ENCODE assay signal across 1 cellular context in genomic region chr10:63563623-63564022, GRCh38.
TF ChIP-seq lines count a peak whose summit lies in the region.

No MANE protein-coding gene starts in this region.

TF ChIP-seq in K562, 482 proteins besides CTCF, POLR2A, EP300 and RAD21 (continued from another document):
- no peak for TF ChIP-seq ARID3B (CRISPR knock-in tag; IDR thresholded peaks at IDR 0.05; ENCODE audit: borderline replicate concordance)
- TF ChIP-seq HOMEZ (CRISPR knock-in tag; IDR thresholded peaks at IDR 0.05): no peak
- TF ChIP-seq YBX1 (IDR thresholded peaks at IDR 0.05): no peak
- no peak for TF ChIP-seq RBM22 (IDR thresholded peaks at IDR 0.05; ENCODE audit: low read depth, low read length, poor library complexity, severe bottlenecking)
- no peak for TF ChIP-seq TFAP4 (CRISPR knock-in tag; IDR thresholded peaks at IDR 0.05; ENCODE audit: borderline replicate concordance)
- no peak for TF ChIP-seq RB1 (IDR thresholded peaks at IDR 0.05; ENCODE audit: low read depth)
- TF ChIP-seq PRDM10 (IDR thresholded peaks at IDR 0.05; ENCODE audit: partially characterized antibody): no peak
- TF ChIP-seq ZNF75A (CRISPR knock-in tag; IDR thresholded peaks at IDR 0.05): no peak
- no peak for TF ChIP-seq TBL1XR1 (IDR thresholded peaks at IDR 0.05; ENCODE audit: low read length in 2 of 2)
- TF ChIP-seq NR0B1 (IDR thresholded peaks at IDR 0.05; ENCODE audit: partially characterized antibody): no peak
- TF ChIP-seq RBM17 (IDR thresholded peaks at IDR 0.05; ENCODE audit: borderline replicate concordance, low read depth, low read length): no peak
- TF ChIP-seq THRB (CRISPR knock-in tag; conservative IDR thresholded peaks at IDR 0.05): no peak
- TF ChIP-seq SOX6 (IDR thresholded peaks at IDR 0.05): peak; percentile 21; the same call in 1 of the 2 replicates
- TF ChIP-seq CGGBP1 (CRISPR knock-in tag; IDR thresholded peaks at IDR 0.05): no peak
- no peak for TF ChIP-seq C11orf30 (IDR thresholded peaks at IDR 0.05; ENCODE audit: low read depth)
- TF ChIP-seq MEIS2 (IDR thresholded peaks at IDR 0.05; ENCODE audit: partially characterized antibody): peak; percentile 31
- no peak for TF ChIP-seq SIX5 (IDR thresholded peaks at IDR 0.05; ENCODE audit: borderline replicate concordance in 1 of 2, insufficient read depth in 1 of 2, low read depth in 1 of 2, low read length in 2 of 2)
- no peak for TF ChIP-seq ZKSCAN3 (CRISPR knock-in tag; IDR thresholded peaks at IDR 0.05)
- no peak for TF ChIP-seq PBX2 (CRISPR knock-in tag; IDR thresholded peaks at IDR 0.05; ENCODE audit: low read depth)
- peak; percentile 34; the same call in 1 of the 2 replicates for TF ChIP-seq PBX2 (tag; conservative IDR thresholded peaks at IDR 0.05; ENCODE audit: low read depth)
- TF ChIP-seq POLR2AphosphoS5 (IDR thresholded peaks at IDR 0.05; ENCODE audit: control insufficient read depth, insufficient read depth, low read depth, low read length): no peak
- no peak for TF ChIP-seq ELF4 (CRISPR knock-in tag; IDR thresholded peaks at IDR 0.05)
- no peak for TF ChIP-seq ID3 (CRISPR knock-in tag; IDR thresholded peaks at IDR 0.05)
- no peak for TF ChIP-seq ID3 (tag; IDR thresholded peaks at IDR 0.05)
- no peak for TF ChIP-seq SP1 (CRISPR knock-in tag; IDR thresholded peaks at IDR 0.05)
- peak; percentile 26; the same call in 1 of the 2 replicates for TF ChIP-seq DPF2 (IDR thresholded peaks at IDR 0.05)
- TF ChIP-seq ZBTB5 (IDR thresholded peaks at IDR 0.05): no peak
- no peak for TF ChIP-seq ARNT (IDR thresholded peaks at IDR 0.05)
- no peak for TF ChIP-seq ZNF311 (CRISPR knock-in tag; IDR thresholded peaks at IDR 0.05)
- TF ChIP-seq ZFP1 (CRISPR knock-in tag; IDR thresholded peaks at IDR 0.05): no peak
- TF ChIP-seq PYGO2 (tag; IDR thresholded peaks at IDR 0.05): no peak
- TF ChIP-seq ELF1 (tag; IDR thresholded peaks at IDR 0.05): no peak
- no peak for TF ChIP-seq OTX1 (CRISPR knock-in tag; IDR thresholded peaks at IDR 0.05)
- TF ChIP-seq FOSL1 (tag; conservative IDR thresholded peaks at IDR 0.05): no peak
